ENCODE assay signal across 10 cellular contexts in the genomic region with DNA sequence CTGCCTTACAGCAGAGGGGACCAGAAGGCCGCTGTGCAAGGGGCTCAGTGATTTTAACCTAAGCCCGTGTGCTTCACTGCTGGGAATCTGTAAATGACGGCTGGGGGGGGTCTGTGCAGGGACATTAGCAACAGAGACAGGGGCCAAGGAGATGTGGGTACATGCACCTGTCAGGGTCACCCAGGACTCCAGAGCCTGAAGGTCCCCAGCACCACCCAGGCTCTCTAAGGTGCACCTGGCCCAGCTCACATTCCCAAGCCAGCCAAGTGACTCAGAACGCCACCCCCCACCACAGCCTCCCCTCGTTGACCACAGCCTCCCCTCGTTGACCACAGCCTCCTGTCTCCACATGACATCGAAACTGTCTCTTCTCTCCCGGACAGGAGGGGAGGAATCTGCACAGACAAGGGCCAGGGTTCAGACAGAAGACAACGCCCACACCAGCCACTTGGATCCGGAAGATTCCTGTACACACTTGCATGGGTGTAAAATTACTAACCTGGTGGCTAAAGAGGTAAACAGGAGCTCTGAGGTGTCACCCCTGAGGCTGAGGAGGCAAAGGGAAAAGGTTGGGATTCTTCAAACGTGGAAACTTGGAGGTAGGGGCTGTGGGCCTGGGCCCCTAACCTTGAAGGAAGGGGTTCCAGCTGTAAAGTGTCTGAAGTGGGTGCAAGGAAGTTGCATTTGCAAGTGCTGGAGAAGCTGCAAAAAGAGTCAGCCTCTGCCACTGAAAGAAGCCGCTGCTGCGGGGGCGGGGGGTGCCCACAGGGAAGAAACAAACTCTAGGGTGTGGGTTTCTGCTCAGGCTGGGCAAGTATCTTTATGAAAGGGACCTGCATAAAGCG. TPM values are rescaled to one million over a fixed set of nuclear protein-coding genes. Genes with fewer than 3 reads are reported as not detected.
DNase-seq lines count a peak whose midpoint lies in the region; ATAC-seq and TF ChIP-seq lines count a peak whose summit lies in the region.
"Had no signal": no experiment of that assay in that cellular context is flagged by ENCODE, and none has a peak within 500 bp of the region (broad histone marks: within the 10 kb centered on the region; RNA-seq: fewer than 3 reads in every experiment).

No MANE protein-coding gene starts in this region.

- H3K27me3 ChIP-seq in left lung (no peaks in the 10 kb centered on the region), stomach (no peaks in the 10 kb centered on the region)

- peaks cover 20 to 23% of the 10 kb centered on the region in 2 donors for H3K4me1 ChIP-seq in left lung
- H3K4me1 ChIP-seq in stomach = peaks cover 40 to 80% (median 70%) of the 10 kb centered on the region in 4 donors

- H3K4me3 Mint-ChIP-seq in activated CD8-positive, alpha-beta memory T cell treated with anti-CD3 and anti-CD28 coated beads, Interleukin-2, amount 10 ng/mL, durations not matched to agents 7 days and 5 days = no peak overlapping the region

- peaks cover 18% of the 10 kb centered on the region for H3K27me3 Mint-ChIP-seq in activated CD8-positive, alpha-beta memory T cell treated with anti-CD3 and anti-CD28 coated beads, Interleukin-2, amount 10 ng/mL, durations not matched to agents 7 days and 5 days

- H3K27ac Mint-ChIP-seq in activated CD8-positive, alpha-beta memory T cell treated with anti-CD3 and anti-CD28 coated beads, Interleukin-2, amount 10 ng/mL, durations not matched to agents 7 days and 5 days = peak overlapping the region; percentile 1

- peaks cover 33% of the 10 kb centered on the region for H3K4me1 Mint-ChIP-seq in activated CD8-positive, alpha-beta memory T cell treated with anti-CD3 and anti-CD28 coated beads, Interleukin-2, amount 10 ng/mL, durations not matched to agents 7 days and 5 days

- no peak overlapping the region for H3K4me3 ChIP-seq in left lung
- H3K4me3 ChIP-seq in stomach = no peak overlapping the region

- peak; percentile 31 for ATAC-seq in activated CD8-positive, alpha-beta memory T cell treated with anti-CD3 and anti-CD28 coated beads, Interleukin-2, amount 10 ng/mL, durations not matched to agents 7 days and 5 days
- no peak for ATAC-seq in left lung

- no peaks in the 10 kb centered on the region for H3K9me3 ChIP-seq in left lung
- H3K9me3 ChIP-seq in stomach = no peaks in the 10 kb centered on the region

- TF ChIP-seq CTCF in left lung (IDR thresholded peaks at IDR 0.05) = no peak
- no peak for TF ChIP-seq CTCF in stomach (IDR thresholded peaks at IDR 0.05)

- TF ChIP-seq EP300 in stomach (IDR thresholded peaks at IDR 0.05) = no peak

- CTCF ChIA-PET in activated CD8-positive, alpha-beta memory T cell treated with anti-CD3 and anti-CD28 coated beads, Interleukin-2, amount 10 ng/mL, durations not matched to agents 7 days and 5 days (lab: Charles Lee) = interaction anchor here (0.5 to 1.4 kb wide), 4 partner anchors 31 to 110 kb away, joined by 3 to 7 read pairs (median 4); no protein-coding TSS in a partner anchor

- H3K9me3 Mint-ChIP-seq in activated CD8-positive, alpha-beta memory T cell treated with anti-CD3 and anti-CD28 coated beads, Interleukin-2, amount 10 ng/mL, durations not matched to agents 7 days and 5 days (ENCODE audit: low read depth) = no peaks in the 10 kb centered on the region

- peak; percentile 22 for DNase-seq in activated CD4-positive, alpha-beta T cell treated with anti-CD3 and anti-CD28 coated beads for 1 hour
- DNase-seq in activated CD4-positive, alpha-beta T cell treated with anti-CD3 and anti-CD28 coated beads, Interleukin-2, amount 50 U/mL, for 1 hour = no peak
- peak; percentile 78 for DNase-seq in activated CD8-positive, alpha-beta memory T cell treated with anti-CD3 and anti-CD28 coated beads, Interleukin-2, amount 10 ng/mL, durations not matched to agents 7 days and 5 days
- peak; percentile 29 to 40 for DNase-seq in left lung
- no peak for DNase-seq in stomach
- DNase-seq in NCI-H1092 (lab: John Stamatoyannopoulos, UW) = no peak
- DNase-seq in substantia nigra (lab: John Stamatoyannopoulos, UW) = no peak
- DNase-seq in NCI-H69 (lab: John Stamatoyannopoulos, UW) = no peak

- H3K27ac ChIP-seq in left lung = no peak overlapping the region
- H3K27ac ChIP-seq in stomach = peak overlapping the region in 3 of 5 donors; percentile 13 to 47 (median 40)
- H3K27ac ChIP-seq in substantia nigra (ENCODE audit: low read depth, low read length, poor library complexity, severe bottlenecking) = no peak overlapping the region

- intact Hi-C loops in left lung (cut with DNase I) (no loop called here), stomach (cut with DNase I; ENCODE audit: low total_unique reads) (no loop called here)

- WGBS in stomach, 5 donors = 54 to 73% (median 67%) methylated on average over 15 of the region's 15 CpGs

- no peak for TF ChIP-seq POLR2A in stomach (IDR thresholded peaks at IDR 0.05)

- no peaks in the 10 kb centered on the region for H3K36me3 Mint-ChIP-seq in activated CD8-positive, alpha-beta memory T cell treated with anti-CD3 and anti-CD28 coated beads, Interleukin-2, amount 10 ng/mL, durations not matched to agents 7 days and 5 days

- no peaks in the 10 kb centered on the region for H3K36me3 ChIP-seq in left lung
- no peaks in the 10 kb centered on the region for H3K36me3 ChIP-seq in stomach

RNA-seq across cellular contexts. Expression of gene CALML3, which starts 27.0 kb away (rescaled TPM):
- not detected for total RNA-seq in activated CD8-positive, alpha-beta memory T cell treated with anti-CD3 and anti-CD28 coated beads, Interleukin-2, amount 10 ng/mL, durations not matched to agents 7 days and 5 days
- total RNA-seq in left lung (not detected), stomach (not detected)
- 10 to 100 TPM in 1 of 3 donors, under 1 TPM in 1, not detected in 1; 0.46 to 64.6 TPM for polyA plus RNA-seq in stomach
- total RNA-seq: SK-MEL-5 had no signal
- polyA plus RNA-seq: BJ had no signal

RNA-seq across cellular contexts. Expression of gene CALML5, which starts 52.4 kb away (rescaled TPM):
- not detected for total RNA-seq in activated CD8-positive, alpha-beta memory T cell treated with anti-CD3 and anti-CD28 coated beads, Interleukin-2, amount 10 ng/mL, durations not matched to agents 7 days and 5 days
- not detected for total RNA-seq in left lung
- under 1 TPM in 1 of 5 donors, not detected in 4; 0.92 TPM for total RNA-seq in stomach
- polyA plus RNA-seq in stomach = 10 to 100 TPM in 1 of 3 donors, 1 to 10 TPM in 1, not detected in 1; 2.4 to 16.2 TPM
- total RNA-seq: SK-MEL-5 had no signal
- polyA plus RNA-seq: BJ had no signal

Comparison
In these comparisons a context has a peak if more than half of its experiments do, and no peak if none do; other contexts are left out.
1. DNase-seq: peak in activated CD4-positive, alpha-beta T cell treated with anti-CD3 and anti-CD28 coated beads for 1 hour (single experiment), activated CD8-positive, alpha-beta memory T cell treated with anti-CD3 and anti-CD28 coated beads, Interleukin-2, amount 10 ng/mL, durations not matched to agents 7 days and 5 days (single experiment) and left lung (2 of 2); none in activated CD4-positive, alpha-beta T cell treated with anti-CD3 and anti-CD28 coated beads, Interleukin-2, amount 50 U/mL, for 1 hour (single experiment), stomach (single experiment), NCI-H1092 (single experiment), substantia nigra (0 of 49) and NCI-H69 (single experiment).
2. H3K27ac ChIP-seq: peak in stomach (3 of 5); none in left lung (0 of 2) and substantia nigra (single experiment).